In genomic region chr9:27005491-27005890, GRCh38 we compare ENCODE assay signal across 1 cellular context.
TF ChIP-seq lines count a peak whose summit lies in the region.

Gene LRRC19, minus strand, starts transcription at chr9:27005672. Its CDS starts 5,978 bp downstream, at chr9:26999694.

TF ChIP-seq in WTC11, 78 proteins besides CTCF, POLR2A, EP300 and RAD21 (continued from another document):
- TF ChIP-seq AR (CRISPR knock-in tag; IDR thresholded peaks at IDR 0.05) (no peak), JAZF1 (CRISPR knock-in tag; IDR thresholded peaks at IDR 0.05) (no peak), NFE2L1 (CRISPR knock-in tag; IDR thresholded peaks at IDR 0.05) (no peak), PRRX2 (CRISPR knock-in tag; IDR thresholded peaks at IDR 0.05) (no peak), TCF7 (CRISPR knock-in tag; IDR thresholded peaks at IDR 0.05; ENCODE audit: low read depth) (no peak), NR3C1 (CRISPR knock-in tag; conservative IDR thresholded peaks at IDR 0.05; ENCODE audit: low read depth) (no peak)
- TF ChIP-seq, protein P1, sequence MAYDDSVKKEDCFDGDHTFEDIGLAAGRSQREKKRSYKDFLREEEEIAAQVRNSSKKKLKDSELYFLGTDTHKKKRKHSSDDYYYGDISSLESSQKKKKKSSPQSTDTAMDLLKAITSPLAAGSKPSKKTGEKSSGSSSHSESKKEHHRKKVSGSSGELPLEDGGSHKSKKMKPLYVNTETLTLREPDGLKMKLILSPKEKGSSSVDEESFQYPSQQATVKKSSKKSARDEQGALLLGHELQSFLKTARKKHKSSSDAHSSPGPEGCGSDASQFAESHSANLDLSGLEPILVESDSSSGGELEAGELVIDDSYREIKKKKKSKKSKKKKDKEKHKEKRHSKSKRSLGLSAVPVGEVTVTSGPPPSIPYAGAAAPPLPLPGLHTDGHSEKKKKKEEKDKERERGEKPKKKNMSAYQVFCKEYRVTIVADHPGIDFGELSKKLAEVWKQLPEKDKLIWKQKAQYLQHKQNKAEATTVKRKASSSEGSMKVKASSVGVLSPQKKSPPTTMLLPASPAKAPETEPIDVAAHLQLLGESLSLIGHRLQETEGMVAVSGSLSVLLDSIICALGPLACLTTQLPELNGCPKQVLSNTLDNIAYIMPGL (CRISPR knock-in tag; IDR thresholded peaks at IDR 0.05): no peak
TF ChIP-seq in WTC11: peak in this region for 0.
